Comparison of ENCODE assay signal across 6 cellular contexts in genomic region chr19:42280761-42281174, GRCh38. TPM values are rescaled to one million over a fixed set of nuclear protein-coding genes. Genes with fewer than 3 reads are reported as not detected.
DNase-seq lines count a peak whose midpoint lies in the region; ATAC-seq lines count a peak whose summit lies in the region.

No MANE protein-coding gene starts in this region.

- no peaks in the 10 kb centered on the region for H3K9me3 Mint-ChIP-seq in immature natural killer cell

- H3K4me3 Mint-ChIP-seq in immature natural killer cell, result peak overlapping the region; percentile 46 to 69 (median 64)

- H3K36me3 Mint-ChIP-seq in immature natural killer cell, result peaks cover 0 to 8% (median 5%) of the 10 kb centered on the region in 3 donors

- peaks cover 11 to 14% (median 13%) of the 10 kb centered on the region in 3 donors for H3K27me3 Mint-ChIP-seq in immature natural killer cell (ENCODE audit: low read depth in 3 of 3)

- peak; percentile 23 for DNase-seq in T follicular helper cell (ENCODE audit: low read depth)
- no peak for DNase-seq in immature natural killer cell
- DNase-seq in aorta, result peak; percentile 86 to 95
- DNase-seq in SHP77 treated with DMSO at 0.1 percent for 48 hours (lab: John Stamatoyannopoulos, UW), result no peak

- intact Hi-C loops in aorta (cut with DNase I), result no loop called here

- WGBS in aorta, 2 donors, result 1% methylated on average over 20 to 27 of the region's 27 CpGs

- H3K27ac ChIP-seq in aorta (ENCODE audit: low read depth in 1 of 2, low read length in 2 of 2), result peak overlapping the region; percentile 49 to 89

- ATAC-seq in aorta (ENCODE audit: low FRiP score) (peak; percentile 61), HG03025 (IDR thresholded peaks at IDR 0.05; ENCODE audit: low FRiP score, unreplicated experiment) (no peak)

- H3K4me3 ChIP-seq in aorta (ENCODE audit: low read length in 2 of 2), result peak overlapping the region in 1 of 2 donors; percentile 59

- peak overlapping the region; percentile 86 for H3K9ac ChIP-seq in ES-I3 (ENCODE audit: low read depth, low read length)

- H3K36me3 ChIP-seq in ES-I3 (ENCODE audit: insufficient read depth, low read length), result no peaks in the 10 kb centered on the region; the same call in 1 of the 2 replicates
- no peaks in the 10 kb centered on the region for H3K36me3 ChIP-seq in aorta (ENCODE audit: control insufficient read depth in 1 of 2, insufficient read depth in 2 of 2, low read length in 1 of 2)

- no peaks in the 10 kb centered on the region for H3K27me3 ChIP-seq in aorta (ENCODE audit: control insufficient read depth in 1 of 2, insufficient read depth in 2 of 2, low read length in 1 of 2)

- H3K9me3 ChIP-seq in ES-I3 (ENCODE audit: control insufficient read depth, insufficient read depth, low read length) (no peaks in the 10 kb centered on the region), aorta (ENCODE audit: control insufficient read depth, low read length) (no peaks in the 10 kb centered on the region)

- H3K4me1 Mint-ChIP-seq in immature natural killer cell, result peaks cover 39% of the 10 kb centered on the region in 2 donors

- H3K4me1 ChIP-seq in ES-I3 (ENCODE audit: insufficient read depth, low read length) (peaks cover 35% of the 10 kb centered on the region), aorta (ENCODE audit: control insufficient read depth in 1 of 2, insufficient read depth in 2 of 2, low read length in 2 of 2) (peaks cover 0 to 3% of the 10 kb centered on the region in 2 donors)

- peak overlapping the region in 4 of 6 donors; percentile 17 to 96 (median 63) for H3K27ac Mint-ChIP-seq in immature natural killer cell

RNA-seq across cellular contexts. Expression of gene CIC, which starts 11.7 kb away (rescaled TPM):
- polyA plus RNA-seq in immature natural killer cell (1 to 10 TPM in 1 of 3 donors, under 1 TPM in 1, not detected in 1; 0.52 to 2.9 TPM), aorta (10 to 100 TPM; 14.3 to 44.6 TPM)
- 100 to 1,000 TPM; 103 to 104 TPM for total RNA-seq in aorta

RNA-seq across cellular contexts. Expression of gene PRR19, which starts 21.2 kb away (rescaled TPM):
- polyA plus RNA-seq in immature natural killer cell (under 1 TPM in 1 of 3 donors, not detected in 2; 0.16 TPM), aorta (not detected)
- under 1 TPM; 0.23 to 0.45 TPM for total RNA-seq in aorta

RNA-seq across cellular contexts. Expression of gene PAFAH1B3, which starts 21.7 kb away (rescaled TPM):
- polyA plus RNA-seq in immature natural killer cell (10 to 100 TPM; 17.4 to 27.3 (median 26.0) TPM), aorta (1 to 10 TPM; 2.3 to 8.4 TPM)
- 1 to 10 TPM; 4.8 to 9.3 TPM for total RNA-seq in aorta

RNA-seq across cellular contexts. Expression of gene ERF, which starts 25.8 kb away (rescaled TPM):
- 1 to 10 TPM in 2 of 3 donors, under 1 TPM in 1; 0.24 to 3.4 (median 2.3) TPM for polyA plus RNA-seq in immature natural killer cell
- total RNA-seq in aorta, result 10 to 100 TPM; 74.9 to 99.5 TPM
- polyA plus RNA-seq in aorta, result 10 to 100 TPM; 19.7 to 44.2 TPM

RNA-seq across cellular contexts. Expression of gene TMEM145, which starts 32.3 kb away (rescaled TPM):
- polyA plus RNA-seq in immature natural killer cell (not detected), aorta (not detected)
- total RNA-seq in aorta, result not detected

Comparison
In these comparisons a context has a peak if more than half of its experiments do, and no peak if none do; other contexts are left out.
1. DNase-seq: peak in T follicular helper cell (single experiment) and aorta (2 of 2); none in immature natural killer cell (0 of 3) and SHP77 treated with DMSO at 0.1 percent for 48 hours (single experiment).